In genomic region chr1:196902344-196902743, GRCh38 we compare ENCODE assay signal across 36 cellular contexts. TPM values are rescaled to one million over a fixed set of nuclear protein-coding genes. Genes with fewer than 3 reads are reported as not detected.
DNase-seq lines count a peak whose midpoint lies in the region; FAIRE-seq and TF ChIP-seq lines count a peak whose summit lies in the region.
"Had no signal": no experiment of that assay in that cellular context is flagged by ENCODE, and none has a peak within 500 bp of the region (broad histone marks: within the 10 kb centered on the region; RNA-seq: fewer than 3 reads in every experiment).

No MANE protein-coding gene starts in this region.

- TF ChIP-seq CTCF in 22Rv1 (IDR thresholded peaks at IDR 0.05), result 0 out of 2 replicates have a peak, but pooled peaks have one; percentile 10
- peak; percentile 4 for TF ChIP-seq CTCF in GM12873 (IDR thresholded peaks at IDR 0.05; ENCODE audit: insufficient read depth, low read depth, low read length, missing control alignments)
- TF ChIP-seq CTCF in NB4 (IDR thresholded peaks at IDR 0.05; ENCODE audit: low read depth, low read length), result no peak
- TF ChIP-seq CTCF in endothelial cell (IDR thresholded peaks at IDR 0.05; ENCODE audit: unreplicated experiment), result peak; percentile 40
- TF ChIP-seq CTCF in kidney (IDR thresholded peaks at IDR 0.05; ENCODE audit: borderline replicate concordance, extremely low read depth, insufficient read depth), result no peak

- H3K36me3 Mint-ChIP-seq in endothelial cell (ENCODE audit: low read depth, unreplicated experiment), result no peaks in the 10 kb centered on the region
- H3K36me3 Mint-ChIP-seq: activated CD4-positive, alpha-beta memory T cell treated with anti-CD3 and anti-CD28 coated beads for 36 hours; mesothelial cell of epicardium had no signal

- H3K9me3 Mint-ChIP-seq in endothelial cell (ENCODE audit: unreplicated experiment), result no peaks in the 10 kb centered on the region
- H3K9me3 Mint-ChIP-seq: activated CD4-positive, alpha-beta memory T cell treated with anti-CD3 and anti-CD28 coated beads for 36 hours; activated naive CD8-positive, alpha-beta T cell treated with anti-CD3 and anti-CD28 coated beads, Interleukin-2, amount 50 U/mL, for 24 hours; mesothelial cell of epicardium; stimulated activated naive CD8-positive, alpha-beta T cell treated with anti-CD3 and anti-CD28 coated beads, Interleukin-15, amount 100 ng/mL, for 72 hours had no signal

- H3K4me1 ChIP-seq in kidney (ENCODE audit: control insufficient read depth in 1 of 2, insufficient read depth in 1 of 2, low read depth in 1 of 2, low read length in 2 of 2), result no peaks in the 10 kb centered on the region
- H3K4me1 ChIP-seq: psoas muscle, SJCRH30 had no signal

- no peaks in the 10 kb centered on the region for H3K9me3 ChIP-seq in kidney (ENCODE audit: control insufficient read depth in 1 of 2, low read length in 2 of 2)
- H3K9me3 ChIP-seq: psoas muscle, SJCRH30 had no signal

- no peaks in the 10 kb centered on the region for H3K4me1 Mint-ChIP-seq in endothelial cell (ENCODE audit: unreplicated experiment)
- H3K4me1 Mint-ChIP-seq: activated naive CD8-positive, alpha-beta T cell treated with anti-CD3 and anti-CD28 coated beads, Interleukin-2, amount 50 U/mL, for 24 hours; mesothelial cell of epicardium; stimulated activated naive CD8-positive, alpha-beta T cell treated with anti-CD3 and anti-CD28 coated beads, Interleukin-15, amount 100 ng/mL, for 72 hours had no signal

- no peak overlapping the region for H3K4me3 Mint-ChIP-seq in endothelial cell (ENCODE audit: unreplicated experiment)
- H3K4me3 Mint-ChIP-seq: activated CD4-positive, alpha-beta memory T cell treated with anti-CD3 and anti-CD28 coated beads for 36 hours; activated naive CD8-positive, alpha-beta T cell treated with anti-CD3 and anti-CD28 coated beads, Interleukin-2, amount 50 U/mL, for 24 hours; effector memory CD8-positive, alpha-beta T cell; mesothelial cell of epicardium; stimulated activated naive CD8-positive, alpha-beta T cell treated with anti-CD3 and anti-CD28 coated beads, Interleukin-15, amount 100 ng/mL, for 72 hours had no signal

- no peak overlapping the region for H3K9ac ChIP-seq in kidney (ENCODE audit: low read length in 2 of 2)
- H3K9ac ChIP-seq: KMS-11 had no signal

- H3K27ac ChIP-seq in 22Rv1 (no peak overlapping the region), kidney (ENCODE audit: low read depth in 2 of 2, low read length in 2 of 2) (no peak overlapping the region)
- H3K27ac ChIP-seq: cardiac muscle cell, KMS-11, psoas muscle, SJCRH30 had no signal

- no peaks in the 10 kb centered on the region for H3K36me3 ChIP-seq in kidney (ENCODE audit: control insufficient read depth in 1 of 2, insufficient read depth in 2 of 2, low read length in 2 of 2)
- H3K36me3 ChIP-seq: cardiac muscle cell, SJCRH30 had no signal

- FAIRE-seq in kidney (lab: Jason Lieb, UNC), result no peak
- FAIRE-seq: astrocyte, keratinocyte had no signal

- TF ChIP-seq POLR2A in NB4 (IDR thresholded peaks at IDR 0.05; ENCODE audit: extremely low read depth, insufficient read length), result no peak

- no peak overlapping the region for H3K4me3 ChIP-seq in NB4 (ENCODE audit: low read depth, low read length)
- H3K4me3 ChIP-seq in kidney (ENCODE audit: low read length in 2 of 2), result no peak overlapping the region
- H3K4me3 ChIP-seq: cardiac muscle cell, psoas muscle, SJCRH30 had no signal

- H3K27me3 Mint-ChIP-seq in endothelial cell (ENCODE audit: unreplicated experiment), result no peaks in the 10 kb centered on the region

- DNase-seq in NB4 (ENCODE audit: low read depth), result peak; percentile 3
- DNase-seq in endothelial cell (ENCODE audit: low spot score), result no peak
- no peak for DNase-seq in stimulated activated CD4-positive, alpha-beta T cell treated with anti-CD3 and anti-CD28 coated beads, Interleukin-2, amount 100 ng/mL, for 24 hours
- no peak for DNase-seq in kidney
- DNase-seq in mesenteric fat pad (ENCODE audit: low spot score), result no peak
- DNase-seq in activated T-cell treated with anti-CD3 and anti-CD28 coated beads, Interleukin-2, amount 50 U/mL, for 48 hours, result no peak
- DNase-seq: ACHN; activated CD4-positive, alpha-beta memory T cell treated with anti-CD3 and anti-CD28 coated beads for 36 hours; activated CD4-positive, CD25-positive, alpha-beta regulatory T cell; activated naive CD4-positive, alpha-beta T cell; activated naive CD8-positive, alpha-beta T cell treated with anti-CD3 and anti-CD28 coated beads, Interleukin-2, amount 50 U/mL, for 24 hours; DMS79; effector memory CD8-positive, alpha-beta T cell; GDM1; MM.1S; NCI-H1417; NCI-H2029; nucleus accumbens; psoas muscle; RPMI8226; SJCRH30; stimulated activated CD4-positive, alpha-beta T cell treated with anti-CD3 and anti-CD28 coated beads, Interleukin-2, amount 100 ng/mL, for 48 hours; stimulated activated naive CD8-positive, alpha-beta T cell treated with anti-CD3 and anti-CD28 coated beads, Interleukin-15, amount 100 ng/mL, for 72 hours; T-helper 1 cell had no signal

- no peak overlapping the region for H3K27ac Mint-ChIP-seq in endothelial cell (ENCODE audit: unreplicated experiment)
- H3K27ac Mint-ChIP-seq: activated CD4-positive, alpha-beta memory T cell treated with anti-CD3 and anti-CD28 coated beads for 36 hours; activated naive CD8-positive, alpha-beta T cell treated with anti-CD3 and anti-CD28 coated beads, Interleukin-2, amount 50 U/mL, for 24 hours; effector memory CD8-positive, alpha-beta T cell; mesothelial cell of epicardium; stimulated activated naive CD8-positive, alpha-beta T cell treated with anti-CD3 and anti-CD28 coated beads, Interleukin-15, amount 100 ng/mL, for 72 hours had no signal

- intact Hi-C loops in kidney (cut with DNase I), result no loop called here

RNA-seq across cellular contexts. Expression of gene CFHR4, which starts 14.5 kb away (rescaled TPM):
- 0.87 TPM for total RNA-seq in endothelial cell (ENCODE audit: unreplicated experiment)
- 0.35 TPM for total RNA-seq in kidney
- not detected for polyA plus RNA-seq in kidney (ENCODE audit: insufficient read depth, low read depth, low replicate concordance)
- total RNA-seq in mesenteric fat pad, result not detected
- total RNA-seq: activated CD4-positive, alpha-beta memory T cell treated with anti-CD3 and anti-CD28 coated beads for 36 hours; astrocyte; cardiac muscle cell; esophagus mucosa; fibroblast of villous mesenchyme; mesothelial cell of epicardium; psoas muscle; sciatic nerve; SJCRH30 had no signal
- polyA plus RNA-seq: BJ, cardiac muscle cell, keratinocyte, psoas muscle had no signal

RNA-seq across cellular contexts. Expression of gene CFHR2, which starts 41.2 kb away (rescaled TPM):
- total RNA-seq in endothelial cell (ENCODE audit: unreplicated experiment) (not detected), kidney (not detected), mesenteric fat pad (not detected)
- polyA plus RNA-seq in kidney (ENCODE audit: insufficient read depth, low read depth, low replicate concordance), result not detected
- total RNA-seq: activated CD4-positive, alpha-beta memory T cell treated with anti-CD3 and anti-CD28 coated beads for 36 hours; astrocyte; cardiac muscle cell; esophagus mucosa; fibroblast of villous mesenchyme; mesothelial cell of epicardium; psoas muscle; sciatic nerve; SJCRH30 had no signal
- polyA plus RNA-seq: BJ, cardiac muscle cell, keratinocyte, psoas muscle, thymus had no signal

Comparison
In these comparisons a context has a peak if more than half of its experiments do, and no peak if none do; other contexts are left out.
1. CTCF ChIP-seq: peak in 22Rv1 (single experiment), GM12873 (single experiment) and endothelial cell (single experiment); none in NB4 (single experiment) and kidney (single experiment).